ENCODE assay signal across 8 cellular contexts in genomic region chr2:44361330-44362206, GRCh38. TPM values are rescaled to one million over a fixed set of nuclear protein-coding genes. Genes with fewer than 3 reads are reported as not detected.
DNase-seq lines count a peak whose midpoint lies in the region; ATAC-seq lines count a peak whose summit lies in the region.

CAMKMT (plus strand) TSS chr2:44361947.
PREPL (minus strand) TSS chr2:44361494; CDS start chr2:44346342, 15,152 bp downstream.

- ATAC-seq in GM19351 (IDR thresholded peaks at IDR 0.05; ENCODE audit: unreplicated experiment) (peak; percentile 80), HG03521 (IDR thresholded peaks at IDR 0.05; ENCODE audit: unreplicated experiment) (peak; percentile 73), left lobe of liver (peak; percentile 94)

- DNase-seq in C1 segment of cervical spinal cord (lab: John Stamatoyannopoulos, UW), result peak; percentile 86 to 98 (median 97)
- peak; percentile 96 for DNase-seq in NCI-H748 (lab: John Stamatoyannopoulos, UW; ENCODE audit: unreplicated experiment)
- peak; percentile 99 for DNase-seq in activated CD4-positive, alpha-beta T cell treated with anti-CD3 and anti-CD28 coated beads, Interleukin-2, amount 50 U/mL, for 1 hour
- peak; percentile 99 for DNase-seq in dedifferentiated amniotic fluid mesenchymal stem cell (ENCODE audit: extremely low spot score)
- DNase-seq in left lobe of liver (ENCODE audit: low spot score), result peak; percentile 98
- DNase-seq in stimulated activated CD4-positive, alpha-beta T cell treated with anti-CD3 and anti-CD28 coated beads, Interleukin-2, amount 100 ng/mL, for 4 hours (ENCODE audit: low read depth), result peak; percentile 98

RNA-seq across cellular contexts. Expression of gene CAMKMT, which starts in this region (rescaled TPM):
- total RNA-seq in left lobe of liver, result 4.9 TPM

RNA-seq across cellular contexts. Expression of gene PREPL, which starts in this region (rescaled TPM):
- total RNA-seq in left lobe of liver, result 15.4 TPM

Comparison
In these comparisons a context has a peak if more than half of its experiments do, and no peak if none do; other contexts are left out.
1. Peak in every context shown above with its lines: DNase-seq and ATAC-seq.